In the genomic region with DNA sequence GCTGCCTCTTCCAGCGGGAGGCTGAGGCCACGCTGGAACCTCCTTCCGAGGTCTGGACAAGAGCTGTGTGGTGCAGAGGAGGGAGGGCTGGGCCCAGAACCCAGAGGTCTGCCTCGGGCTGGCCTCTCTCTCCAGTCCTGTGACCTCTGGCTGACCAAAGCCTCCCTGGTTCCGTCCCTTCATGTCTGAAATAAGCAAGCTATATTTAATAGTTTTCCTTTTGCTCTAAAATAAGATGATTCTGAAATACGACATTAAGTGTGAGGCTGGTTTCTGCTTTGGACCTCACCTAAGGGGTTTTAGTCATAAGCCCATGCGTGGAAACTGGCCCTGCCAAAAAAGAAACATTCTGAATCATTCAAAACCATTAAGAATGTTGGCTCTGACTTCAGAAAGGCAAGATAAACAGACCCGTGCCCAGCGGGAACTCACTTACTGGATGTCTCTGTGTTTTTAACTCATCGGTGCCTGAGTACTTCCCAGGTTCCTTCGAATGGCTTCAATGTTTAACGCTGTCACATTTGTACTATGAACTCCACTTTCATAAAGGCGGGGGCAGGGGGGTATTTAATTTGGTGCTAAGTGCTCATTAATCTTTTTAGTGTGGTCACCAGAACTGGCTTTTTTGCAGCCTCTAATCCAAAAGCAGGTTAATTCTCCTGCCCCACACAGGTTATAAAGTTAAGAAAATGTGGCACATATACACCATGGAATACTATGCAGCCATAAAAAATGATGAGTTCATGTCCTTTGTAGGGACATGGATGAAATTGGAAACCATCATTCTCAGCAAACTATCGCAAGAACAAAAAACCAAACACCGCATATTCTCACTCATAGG, we compare ENCODE assay signal across 10 cellular contexts.
DNase-seq lines count a peak whose midpoint lies in the region; ATAC-seq and TF ChIP-seq lines count a peak whose summit lies in the region.
"Had no signal": no experiment of that assay in that cellular context is flagged by ENCODE, and none has a peak within 500 bp of the region (broad histone marks: within the 10 kb centered on the region; RNA-seq: fewer than 3 reads in every experiment).

No MANE protein-coding gene starts in this region.

- TF ChIP-seq CTCF in cardiac fibroblast (IDR thresholded peaks at IDR 0.05; ENCODE audit: low read depth, low read length) (no peak), lower lobe of right lung (IDR thresholded peaks at IDR 0.05) (no peak)

- H3K27me3 ChIP-seq in lower lobe of right lung (ENCODE audit: low read depth) = no peaks in the 10 kb centered on the region

- peaks cover 88% of the 10 kb centered on the region for H3K4me1 ChIP-seq in lower lobe of right lung
- H3K4me1 ChIP-seq in urinary bladder (ENCODE audit: insufficient read depth) = peaks cover 1% of the 10 kb centered on the region

- H3K4me3 ChIP-seq in cardiac fibroblast (replicated peaks in 1 of 2; ENCODE audit: low read depth in 2 of 2, low read length in 2 of 2) = peak overlapping the region in 1 of 2 donors; percentile 32
- peak overlapping the region; percentile 9 for H3K4me3 ChIP-seq in lower lobe of right lung
- no peak overlapping the region for H3K4me3 ChIP-seq in urinary bladder (ENCODE audit: low read depth, low read length)

- intact Hi-C loops in Right ventricle myocardium inferior (cut with DNase I) = no loop called here
- intact Hi-C loops in cardiac septum (cut with DNase I) = loop anchor here (10.0 kb wide), 2 partner anchors 213 to 413 kb away; no protein-coding TSS in a partner anchor
- intact Hi-C loops in lower lobe of right lung (cut with DNase I) = no loop called here

- WGBS in urinary bladder = 46% methylated on average over 13 of the region's 15 CpGs

- DNase-seq in Right ventricle myocardium inferior (ENCODE audit: missing footprints) (peak; percentile 75), cardiac septum (ENCODE audit: low spot score) (no peak), cardiac fibroblast (ENCODE audit: low read depth in 2 of 2) (peak; percentile 94 to 97), lower lobe of right lung (peak; percentile 68)
- DNase-seq: Caco-2; NK-92 treated with Interleukin-12 subunit alpha and Interleukin-12 subunit beta, amount 100 ng/mL, for 24 hours had no signal

- H3K9me3 ChIP-seq in lower lobe of right lung = no peaks in the 10 kb centered on the region
- H3K9me3 ChIP-seq: Caco-2 had no signal

- ATAC-seq in Right ventricle myocardium inferior (peak; percentile 68), lower lobe of right lung (peak; percentile 60 to 70), HG02970 (IDR thresholded peaks at IDR 0.05; ENCODE audit: low FRiP score, unreplicated experiment) (no peak), GM21390 (IDR thresholded peaks at IDR 0.05; ENCODE audit: unreplicated experiment) (no peak), GM19023 (IDR thresholded peaks at IDR 0.05; ENCODE audit: unreplicated experiment) (no peak)

- peaks cover 62% of the 10 kb centered on the region for H3K36me3 ChIP-seq in lower lobe of right lung
- H3K36me3 ChIP-seq in urinary bladder (ENCODE audit: insufficient read depth) = no peaks in the 10 kb centered on the region

- H3K27ac ChIP-seq in lower lobe of right lung = peak overlapping the region; percentile 88
- H3K27ac ChIP-seq in urinary bladder (ENCODE audit: low read depth) = peak overlapping the region; percentile 72

Comparison
In these comparisons a context has a peak if more than half of its experiments do, and no peak if none do; other contexts are left out.
1. ATAC-seq: peak in Right ventricle myocardium inferior (single experiment) and lower lobe of right lung (2 of 2); none in HG02970 (single experiment), GM21390 (single experiment) and GM19023 (single experiment).